ENCODE assay signal across 1 cellular context in the genomic region with DNA sequence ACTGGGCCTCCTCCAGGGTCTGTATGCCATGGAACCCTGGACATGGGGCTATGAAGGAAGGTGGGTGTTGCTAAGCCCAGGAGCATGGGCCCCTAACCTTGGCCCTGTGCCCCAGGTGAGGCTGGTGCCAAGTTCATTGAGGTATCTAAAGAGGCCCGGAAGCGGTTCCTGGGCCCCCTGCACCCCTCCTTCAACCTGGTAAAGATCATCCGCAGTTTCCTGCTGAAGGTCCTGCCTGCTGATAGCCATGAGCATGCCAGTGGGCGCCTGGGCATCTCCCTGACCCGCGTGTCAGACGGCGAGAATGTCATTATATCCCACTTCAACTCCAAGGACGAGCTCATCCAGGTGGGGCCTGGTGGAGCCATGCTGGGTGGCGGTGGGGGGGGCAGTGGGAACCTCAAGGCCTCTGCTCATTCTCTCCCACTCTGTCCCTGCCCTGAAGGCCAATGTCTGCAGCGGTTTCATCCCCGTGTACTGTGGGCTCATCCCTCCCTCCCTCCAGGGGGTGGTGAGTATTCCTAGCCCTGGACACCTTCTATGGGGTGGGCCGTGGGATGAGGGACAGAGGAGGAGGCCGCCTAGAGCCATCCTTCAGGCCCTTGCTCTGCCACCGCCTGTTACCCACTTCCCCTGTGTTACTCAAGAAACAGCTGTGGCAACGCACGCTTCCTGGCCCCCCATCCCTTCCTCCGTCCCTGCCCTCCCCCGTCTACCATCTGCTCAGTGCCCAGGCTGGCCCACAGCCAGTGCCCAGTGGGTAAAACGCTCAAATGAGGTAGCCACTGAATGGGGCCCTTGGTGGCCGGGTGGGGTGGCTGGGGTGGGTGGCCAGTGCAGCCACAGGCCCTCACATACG.
A peak's percentile ranks its signal among the peaks of the same experiment; 100 is the strongest.
TF ChIP-seq lines count a peak whose summit lies in the region.

No MANE protein-coding gene starts in this region.

TF ChIP-seq in K562, 482 proteins besides CTCF, POLR2A, EP300 and RAD21:
- TF ChIP-seq, protein P1, sequence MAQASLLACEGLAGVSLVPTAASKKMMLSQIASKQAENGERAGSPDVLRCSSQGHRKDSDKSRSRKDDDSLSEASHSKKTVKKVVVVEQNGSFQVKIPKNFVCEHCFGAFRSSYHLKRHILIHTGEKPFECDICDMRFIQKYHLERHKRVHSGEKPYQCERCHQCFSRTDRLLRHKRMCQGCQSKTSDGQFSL (CRISPR knock-in tag; IDR thresholded peaks at IDR 0.05): peak; percentile 51; the same call in 1 of the 2 replicates
- TF ChIP-seq, protein P1 (tag; IDR thresholded peaks at IDR 0.05): no peak
- TF ChIP-seq CREM (IDR thresholded peaks at IDR 0.05; ENCODE audit: low read depth) (no peak), POLR2G (IDR thresholded peaks at IDR 0.05; ENCODE audit: low read depth, low read length) (peak; percentile 51)
TF ChIP-seq in K562: peak in this region for 2.
